Comparison of ENCODE assay signal across 24 cellular contexts in genomic region chr18:62027914-62028520, GRCh38.
"Had no signal": no experiment of that assay in that cellular context is flagged by ENCODE, and none has a peak within 500 bp of the region (broad histone marks: within the 10 kb centered on the region; RNA-seq: fewer than 3 reads in every experiment).

No MANE protein-coding gene starts in this region.

- H3K27ac ChIP-seq: brain microvascular endothelial cell, Peyer's patch, RWPE1 had no signal

- DNase-seq: activated CD4-positive, alpha-beta memory T cell treated with anti-CD3 and anti-CD28 coated beads for 36 hours; activated CD4-positive, alpha-beta T cell treated with anti-CD3 and anti-CD28 coated beads, Interleukin-2, amount 10 ng/mL, durations not matched to agents 7 days and 5 days; activated CD4-positive, CD25-positive, alpha-beta regulatory T cell; activated CD8-positive, alpha-beta memory T cell treated with anti-CD3 and anti-CD28 coated beads, Interleukin-2, amount 50 U/mL, for 4 hours; activated gamma-delta T cell treated with Interleukin-2 at 50 U/mL for 16 hours; activated naive CD4-positive, alpha-beta T cell treated with anti-CD3 and anti-CD28 coated beads, Interleukin-2, amount 10 ng/mL, durations not matched to agents 7 days and 5 days; activated naive CD8-positive, alpha-beta T cell treated with anti-CD3 and anti-CD28 coated beads for 36 hours; activated T-cell treated with anti-CD3 and anti-CD28 coated beads, Interleukin-2, amount 50 U/mL, for 72 hours; brain microvascular endothelial cell; caudate nucleus; Karpas-422; MM.1S; NCI-H1105; NCI-H1436; NCI-H1694 treated with DMSO at 0.1 percent for 48 hours; NCI-H2029 treated with DMSO at 0.1 percent for 48 hours; NCI-H446; NCI-H524; Peyer's patch; SHP77 treated with DMSO at 0.1 percent for 48 hours; T-helper 17 cell; T-helper 9 cell had no signal

- H3K36me3 ChIP-seq: brain microvascular endothelial cell, Peyer's patch had no signal

- H3K27ac Mint-ChIP-seq: activated CD4-positive, alpha-beta memory T cell treated with anti-CD3 and anti-CD28 coated beads for 36 hours; activated CD4-positive, alpha-beta T cell treated with anti-CD3 and anti-CD28 coated beads, Interleukin-2, amount 10 ng/mL, durations not matched to agents 7 days and 5 days; activated naive CD4-positive, alpha-beta T cell treated with anti-CD3 and anti-CD28 coated beads, Interleukin-2, amount 10 ng/mL, durations not matched to agents 7 days and 5 days; activated naive CD8-positive, alpha-beta T cell treated with anti-CD3 and anti-CD28 coated beads for 36 hours; activated T-cell treated with anti-CD3 and anti-CD28 coated beads, Interleukin-2, amount 50 U/mL, for 72 hours; activated T-helper 2 cell treated with anti-CD3 and anti-CD28 coated beads, Interferon-gamma antibody, Interleukin-2, Interleukin-4, amounts not matched to agents 10 μg/mL and 5 μg/mL and 100 μg/mL, durations not matched to agents 14 hours and 24 hours and 36 hours; T-helper 17 cell had no signal

- H3K27me3 ChIP-seq: brain microvascular endothelial cell, Peyer's patch had no signal

- H3K4me3 ChIP-seq: Peyer's patch had no signal

- H3K9me3 ChIP-seq: Peyer's patch had no signal

- ATAC-seq: activated T-cell treated with anti-CD3 and anti-CD28 coated beads, Interleukin-2, amount 50 U/mL, for 72 hours; T-helper 17 cell had no signal

- H3K4me3 Mint-ChIP-seq: activated CD4-positive, alpha-beta memory T cell treated with anti-CD3 and anti-CD28 coated beads for 36 hours; activated CD4-positive, alpha-beta T cell treated with anti-CD3 and anti-CD28 coated beads, Interleukin-2, amount 10 ng/mL, durations not matched to agents 7 days and 5 days; activated naive CD4-positive, alpha-beta T cell treated with anti-CD3 and anti-CD28 coated beads, Interleukin-2, amount 10 ng/mL, durations not matched to agents 7 days and 5 days; activated naive CD8-positive, alpha-beta T cell treated with anti-CD3 and anti-CD28 coated beads for 36 hours; activated T-cell treated with anti-CD3 and anti-CD28 coated beads, Interleukin-2, amount 50 U/mL, for 72 hours; T-helper 17 cell had no signal

- H3K36me3 Mint-ChIP-seq: activated CD4-positive, alpha-beta memory T cell treated with anti-CD3 and anti-CD28 coated beads for 36 hours; activated naive CD4-positive, alpha-beta T cell treated with anti-CD3 and anti-CD28 coated beads, Interleukin-2, amount 10 ng/mL, durations not matched to agents 7 days and 5 days; activated naive CD8-positive, alpha-beta T cell treated with anti-CD3 and anti-CD28 coated beads for 36 hours had no signal

- H3K4me1 ChIP-seq: Peyer's patch had no signal

- H3K9me3 Mint-ChIP-seq: activated CD4-positive, alpha-beta memory T cell treated with anti-CD3 and anti-CD28 coated beads for 36 hours; activated naive CD4-positive, alpha-beta T cell treated with anti-CD3 and anti-CD28 coated beads, Interleukin-2, amount 10 ng/mL, durations not matched to agents 7 days and 5 days; activated naive CD8-positive, alpha-beta T cell treated with anti-CD3 and anti-CD28 coated beads for 36 hours; activated T-cell treated with anti-CD3 and anti-CD28 coated beads, Interleukin-2, amount 50 U/mL, for 72 hours; activated T-helper 2 cell treated with anti-CD3 and anti-CD28 coated beads, Interferon-gamma antibody, Interleukin-2, Interleukin-4, amounts not matched to agents 10 μg/mL and 5 μg/mL and 100 μg/mL, durations not matched to agents 14 hours and 24 hours and 36 hours had no signal
